Comparison of ENCODE assay signal across 8 cellular contexts in genomic region chr14:105480807-105481801, GRCh38. TPM values are rescaled to one million over a fixed set of nuclear protein-coding genes. Genes with fewer than 3 reads are reported as not detected.
DNase-seq lines count a peak whose midpoint lies in the region; ATAC-seq, FAIRE-seq and TF ChIP-seq lines count a peak whose summit lies in the region.

No MANE protein-coding gene starts in this region.

- no peaks in the 10 kb centered on the region for H3K9me2 ChIP-seq in Loucy (replicated peaks; ENCODE audit: low read depth, low read length)

- no peaks in the 10 kb centered on the region for H3K9me3 Mint-ChIP-seq in neural crest cell

- peak overlapping the region; percentile 64 for H3K9ac ChIP-seq in Loucy (ENCODE audit: low read depth, low read length, poor library complexity, severe bottlenecking)

- peak; percentile 42 for ATAC-seq in GM21786 (IDR thresholded peaks at IDR 0.05; ENCODE audit: unreplicated experiment)

- TF ChIP-seq CTCF in D721Med (IDR thresholded peaks at IDR 0.05; ENCODE audit: insufficient read depth, missing control alignments) (peak; percentile 90), Loucy (conservative IDR thresholded peaks at IDR 0.05; ENCODE audit: low read length) (peak; percentile 89), neural crest cell (conservative IDR thresholded peaks at IDR 0.05) (peak; percentile 99)

- peak overlapping the region; percentile 78 for H3K4me2 ChIP-seq in Loucy (ENCODE audit: low read depth, low read length, poor library complexity, severe bottlenecking)

- no peaks in the 10 kb centered on the region for H3K27me3 ChIP-seq in Loucy (ENCODE audit: insufficient read depth, low read length, poor library complexity, severe bottlenecking)

- peak overlapping the region; percentile 84 for H3K27ac Mint-ChIP-seq in neural crest cell (ENCODE audit: unreplicated experiment)

- no peaks in the 10 kb centered on the region for H3K36me3 Mint-ChIP-seq in neural crest cell (ENCODE audit: low read depth)

- peak overlapping the region; percentile 72 for H2AFZ ChIP-seq in Loucy (ENCODE audit: low read length)

- peak; percentile 98 for DNase-seq in D721Med (ENCODE audit: insufficient read length, low spot score)
- DNase-seq in activated gamma-delta T cell (lab: John Stamatoyannopoulos, UW), result peak; percentile 64
- peak; percentile 78 for DNase-seq in fibroblast of the conjunctiva (ENCODE audit: low read depth)
- peak; percentile 99 for DNase-seq in neural crest cell (ENCODE audit: low read depth, low spot score)
- peak; percentile 75 for DNase-seq in stromal cell of bone marrow (ENCODE audit: low read depth)

- FAIRE-seq in D721Med (lab: Jason Lieb, UNC), result no peak

- TF ChIP-seq POLR2A in Raji (IDR thresholded peaks at IDR 0.05; ENCODE audit: insufficient read depth, low read depth, low read length), result peak; percentile 59

- peak overlapping the region; percentile 84 for H3K4me3 Mint-ChIP-seq in neural crest cell

- H3K4me1 Mint-ChIP-seq in neural crest cell, result peaks cover 21% of the 10 kb centered on the region

- no peaks in the 10 kb centered on the region for H3F3A ChIP-seq in Loucy (ENCODE audit: low read depth)

- peaks cover 56% of the 10 kb centered on the region for H3K27me3 Mint-ChIP-seq in neural crest cell (ENCODE audit: low read depth)

- H3K4me3 ChIP-seq in Loucy (ENCODE audit: low read length, poor library complexity, severe bottlenecking), result peak overlapping the region; percentile 70

- H3K9me3 ChIP-seq in Loucy (ENCODE audit: insufficient read depth, low read depth, low read length), result no peaks in the 10 kb centered on the region

- peaks cover 29% of the 10 kb centered on the region for H3K4me1 ChIP-seq in Loucy (ENCODE audit: insufficient read depth, low read length, poor library complexity, severe bottlenecking)

- H4K20me1 ChIP-seq in Loucy (ENCODE audit: insufficient read depth, low read length, poor library complexity, severe bottlenecking), result no peaks in the 10 kb centered on the region

- H3K36me3 ChIP-seq in Loucy (ENCODE audit: insufficient read depth, low read length), result no peaks in the 10 kb centered on the region

- no peaks in the 10 kb centered on the region for H3K79me2 ChIP-seq in Loucy (ENCODE audit: insufficient read depth, low read length)

RNA-seq across cellular contexts. Expression of gene CRIP1, which starts 5.6 kb away (rescaled TPM):
- 3.2 and 4.8 TPM in 2 replicates for total RNA-seq in neural crest cell

RNA-seq across cellular contexts. Expression of gene CRIP2, which starts 6.5 kb away (rescaled TPM):
- 38.3 and 39.3 TPM in 2 replicates for total RNA-seq in neural crest cell

RNA-seq across cellular contexts. Expression of gene TEDC1, which starts 9.9 kb away (rescaled TPM):
- total RNA-seq in neural crest cell, result 39.6 and 44.9 TPM in 2 replicates

RNA-seq across cellular contexts. Expression of gene TMEM121, which starts 45.3 kb away (rescaled TPM):
- 12.3 and 13.9 TPM in 2 replicates for total RNA-seq in neural crest cell

Comparison
In these comparisons a context has a peak if more than half of its experiments do, and no peak if none do; other contexts are left out.
1. Peak in every context shown above with its lines: DNase-seq, ATAC-seq and H3K4me3 ChIP-seq.